Comparison of ENCODE assay signal across 8 cellular contexts in the genomic region with DNA sequence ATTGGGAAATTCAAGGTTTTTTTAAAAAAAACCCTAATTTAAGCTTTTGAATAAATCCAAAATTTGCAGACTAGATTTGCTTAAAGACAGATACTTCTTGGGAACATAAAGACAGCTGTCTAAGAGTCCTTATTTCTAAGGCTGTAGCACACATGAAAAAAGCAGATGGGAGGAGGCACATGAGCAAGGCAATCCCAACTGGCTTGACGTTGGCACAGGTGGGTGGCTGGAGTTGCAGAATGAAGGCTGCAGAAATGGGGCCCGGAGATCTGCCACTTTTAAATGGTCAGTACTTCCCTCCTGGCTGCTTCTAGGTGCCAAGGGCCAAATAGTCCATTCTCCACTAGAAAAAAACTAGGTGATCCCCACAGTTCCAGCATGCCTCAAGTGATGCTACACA.
"Had no signal": no experiment of that assay in that cellular context is flagged by ENCODE, and none has a peak within 500 bp of the region (broad histone marks: within the 10 kb centered on the region; RNA-seq: fewer than 3 reads in every experiment).

No MANE protein-coding gene starts in this region.

- FAIRE-seq: H54, K562 had no signal

- H3K9me3 Mint-ChIP-seq: H9 had no signal

- H2AFZ ChIP-seq: GM23248 had no signal

- H3K4me3 ChIP-seq: GM23248, K562 had no signal

- H3K27ac ChIP-seq: GM23248 had no signal

- H3K9ac ChIP-seq: GM23248 had no signal

- DNase-seq: GM23248, GOT3, H9, HCEC 1CT, IMR-90, KG1 had no signal
